Comparison of ENCODE assay signal across 12 cellular contexts in the genomic region with DNA sequence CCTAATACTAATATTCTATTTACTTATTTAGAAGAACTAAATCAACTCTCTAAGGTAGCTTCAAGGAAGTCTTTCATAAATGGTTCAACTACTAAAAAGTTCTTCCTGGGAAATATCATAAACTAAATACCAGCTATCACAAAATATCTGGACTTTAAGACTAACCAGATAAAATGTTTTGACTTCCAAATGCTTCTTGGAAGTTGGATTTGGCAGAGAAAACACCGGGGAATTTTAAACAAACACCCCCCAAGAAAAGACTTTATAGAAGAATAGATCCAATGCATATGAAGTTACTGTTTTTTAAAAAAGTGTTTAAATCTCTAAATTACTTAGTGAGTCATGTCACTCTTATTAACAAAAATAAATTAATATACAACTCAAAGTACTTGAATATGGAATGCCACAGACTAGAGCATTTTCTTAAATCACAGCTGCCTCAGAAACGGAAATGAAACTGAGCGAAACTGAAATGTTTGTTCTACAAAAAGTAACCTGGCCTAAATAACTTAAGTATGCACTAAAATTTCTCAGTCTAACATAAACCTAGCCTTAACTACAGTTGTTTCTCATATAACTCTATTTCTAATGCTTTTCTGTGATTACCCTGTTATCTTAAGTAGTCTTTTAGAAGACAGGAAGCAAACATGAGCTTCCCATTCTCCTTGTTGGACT. TPM values are rescaled to one million over a fixed set of nuclear protein-coding genes. Genes with fewer than 3 reads are reported as not detected.
DNase-seq lines count a peak whose midpoint lies in the region; ATAC-seq and TF ChIP-seq lines count a peak whose summit lies in the region.
"Had no signal": no experiment of that assay in that cellular context is flagged by ENCODE, and none has a peak within 500 bp of the region (broad histone marks: within the 10 kb centered on the region; RNA-seq: fewer than 3 reads in every experiment).

No MANE protein-coding gene starts in this region.

- H3K27me3 Mint-ChIP-seq in activated CD4-positive, alpha-beta memory T cell treated with anti-CD3 and anti-CD28 coated beads, Interleukin-2, amount 10 ng/mL, durations not matched to agents 7 days and 5 days: peaks cover 20% of the 10 kb centered on the region
- H3K27me3 Mint-ChIP-seq: dendritic cell treated with granulocyte-macrophage colony-stimulating factor and Interleukin-4, amounts not matched to agents 40 ng/mL and 50 ng/mL, for 4 days had no signal

- peaks cover 5% of the 10 kb centered on the region for H3K4me1 Mint-ChIP-seq in activated CD4-positive, alpha-beta memory T cell treated with anti-CD3 and anti-CD28 coated beads, Interleukin-2, amount 10 ng/mL, durations not matched to agents 7 days and 5 days

- no peak overlapping the region for H3K27ac Mint-ChIP-seq in activated CD4-positive, alpha-beta memory T cell treated with anti-CD3 and anti-CD28 coated beads, Interleukin-2, amount 10 ng/mL, durations not matched to agents 7 days and 5 days
- H3K27ac Mint-ChIP-seq: dendritic cell treated with granulocyte-macrophage colony-stimulating factor and Interleukin-4, amounts not matched to agents 40 ng/mL and 50 ng/mL, for 4 days had no signal

- H3K9me3 Mint-ChIP-seq in activated CD4-positive, alpha-beta memory T cell treated with anti-CD3 and anti-CD28 coated beads, Interleukin-2, amount 10 ng/mL, durations not matched to agents 7 days and 5 days: no peaks in the 10 kb centered on the region
- H3K9me3 Mint-ChIP-seq: dendritic cell treated with granulocyte-macrophage colony-stimulating factor and Interleukin-4, amounts not matched to agents 40 ng/mL and 50 ng/mL, for 4 days had no signal

- H3K36me3 Mint-ChIP-seq in activated CD4-positive, alpha-beta memory T cell treated with anti-CD3 and anti-CD28 coated beads, Interleukin-2, amount 10 ng/mL, durations not matched to agents 7 days and 5 days (ENCODE audit: low read depth): no peaks in the 10 kb centered on the region

- ATAC-seq in HG03135 (IDR thresholded peaks at IDR 0.05; ENCODE audit: unreplicated experiment) (peak; percentile 54), upper lobe of left lung (ENCODE audit: low FRiP score in 2 of 2) (no peak)

- 40 to 57% methylated on average over 3 of the region's 3 CpGs for WGBS in esophagus squamous epithelium, 2 donors
- WGBS in upper lobe of left lung, 2 donors: 47 to 58% methylated on average over 3 of the region's 3 CpGs

- no peak overlapping the region for H3K4me3 Mint-ChIP-seq in activated CD4-positive, alpha-beta memory T cell treated with anti-CD3 and anti-CD28 coated beads, Interleukin-2, amount 10 ng/mL, durations not matched to agents 7 days and 5 days
- H3K4me3 Mint-ChIP-seq: dendritic cell treated with granulocyte-macrophage colony-stimulating factor and Interleukin-4, amounts not matched to agents 40 ng/mL and 50 ng/mL, for 4 days had no signal

- DNase-seq in left ventricle myocardium inferior (no peak), right atrium auricular region (ENCODE audit: low spot score) (no peak), esophagus squamous epithelium (lab: John Stamatoyannopoulos, UW) (no peak), upper lobe of left lung (no peak), NCI-H2081 treated with DMSO at 0.1 percent for 48 hours (lab: John Stamatoyannopoulos, UW) (no peak), A172 (ENCODE audit: low spot score) (no peak)
- DNase-seq in activated CD4-positive, alpha-beta memory T cell treated with anti-CD3 and anti-CD28 coated beads, Interleukin-2, amount 10 ng/mL, durations not matched to agents 7 days and 5 days: no peak
- DNase-seq: activated gamma-delta T cell treated with Interleukin-2 at 50 U/mL for 16 hours, NCI-H1436 had no signal

- CTCF ChIA-PET in activated CD4-positive, alpha-beta memory T cell treated with anti-CD3 and anti-CD28 coated beads, Interleukin-2, amount 10 ng/mL, durations not matched to agents 7 days and 5 days (lab: Charles Lee): no interaction called here

- H3K4me3 ChIP-seq in left ventricle myocardium inferior (no peak overlapping the region), right atrium auricular region (no peak overlapping the region), esophagus squamous epithelium (peak overlapping the region in 1 of 4 donors; percentile 33), upper lobe of left lung (no peak overlapping the region)

- H3K9me3 ChIP-seq in left ventricle myocardium inferior (replicated peaks): no peaks in the 10 kb centered on the region
- no peaks in the 10 kb centered on the region for H3K9me3 ChIP-seq in right atrium auricular region
- no peaks in the 10 kb centered on the region for H3K9me3 ChIP-seq in esophagus squamous epithelium
- H3K9me3 ChIP-seq in upper lobe of left lung: no peaks in the 10 kb centered on the region

- H3K4me1 ChIP-seq in left ventricle myocardium inferior (peaks cover 81% of the 10 kb centered on the region), right atrium auricular region (peaks cover 0 to 41% of the 10 kb centered on the region in 2 donors), esophagus squamous epithelium (peaks cover 0 to 94% (median 61%) of the 10 kb centered on the region in 3 donors), upper lobe of left lung (peaks cover 7 to 50% (median 33%) of the 10 kb centered on the region in 4 donors)

- no peak for TF ChIP-seq EP300 in upper lobe of left lung (IDR thresholded peaks at IDR 0.05)

- H3K36me3 ChIP-seq in left ventricle myocardium inferior: no peaks in the 10 kb centered on the region
- no peaks in the 10 kb centered on the region for H3K36me3 ChIP-seq in right atrium auricular region
- H3K36me3 ChIP-seq in esophagus squamous epithelium: no peaks in the 10 kb centered on the region
- H3K36me3 ChIP-seq in upper lobe of left lung: no peaks in the 10 kb centered on the region

- H3K27me3 ChIP-seq in left ventricle myocardium inferior (ENCODE audit: low read depth) (no peaks in the 10 kb centered on the region), right atrium auricular region (no peaks in the 10 kb centered on the region), esophagus squamous epithelium (no peaks in the 10 kb centered on the region), upper lobe of left lung (no peaks in the 10 kb centered on the region)

- H3K27ac ChIP-seq in left ventricle myocardium inferior (replicated peaks): peak overlapping the region; percentile 2
- peak overlapping the region in 1 of 2 donors; percentile 29 for H3K27ac ChIP-seq in right atrium auricular region
- H3K27ac ChIP-seq in esophagus squamous epithelium: peak overlapping the region in 3 of 4 donors; percentile 20 to 39 (median 23)
- H3K27ac ChIP-seq in upper lobe of left lung: peak overlapping the region; percentile 2 to 53 (median 28)
- H3K27ac ChIP-seq: HL-60 had no signal

- no peak for TF ChIP-seq CTCF in left ventricle myocardium inferior (IDR thresholded peaks at IDR 0.05; ENCODE audit: borderline replicate concordance)
- no peak for TF ChIP-seq CTCF in right atrium auricular region (IDR thresholded peaks at IDR 0.05)
- no peak for TF ChIP-seq CTCF in esophagus squamous epithelium (IDR thresholded peaks at IDR 0.05)
- TF ChIP-seq CTCF in upper lobe of left lung (IDR thresholded peaks at IDR 0.05): no peak

- POLR2A ChIA-PET in activated CD4-positive, alpha-beta memory T cell treated with anti-CD3 and anti-CD28 coated beads, Interleukin-2, amount 10 ng/mL, durations not matched to agents 7 days and 5 days (lab: Charles Lee): no interaction called here

- intact Hi-C loops in left ventricle myocardium inferior (cut with micrococcal nuclease): loop anchor here (10.0 kb wide), 1 partner anchor 56 kb away; no protein-coding TSS in a partner anchor
- intact Hi-C loops in esophagus squamous epithelium (cut with DNase I): loop anchor here (10.0 kb wide), 1 partner anchor 56 kb away; no protein-coding TSS in a partner anchor

- TF ChIP-seq POLR2A in esophagus squamous epithelium (IDR thresholded peaks at IDR 0.05) (no peak), upper lobe of left lung (IDR thresholded peaks at IDR 0.05) (no peak)

RNA-seq across cellular contexts. Expression of gene ABCA1, which starts 6.8 kb away (rescaled TPM):
- total RNA-seq in left ventricle myocardium inferior (10.8 TPM), right atrium auricular region (10 to 100 TPM in 1 of 2 donors, 1 to 10 TPM in 1; 7.9 to 19.2 TPM), esophagus squamous epithelium (10 to 100 TPM in 3 of 4 donors, 1 to 10 TPM in 1; 7.7 to 37.6 (median 23.3) TPM), upper lobe of left lung (100 to 1,000 TPM in 1 of 6 donors, 10 to 100 TPM in 5; 27.6 to 194 (median 47.0) TPM)
- 1 to 10 TPM in 1 of 2 experiments, under 1 TPM in 1; 0.93 to 1.6 TPM for total RNA-seq in activated CD4-positive, alpha-beta memory T cell treated with anti-CD3 and anti-CD28 coated beads, Interleukin-2, amount 10 ng/mL, durations not matched to agents 7 days and 5 days
- total RNA-seq in A172 (2014; rRNA removed; shearing (Covaris generic)): 66.6 and 72.6 TPM in 2 replicates
